ENCODE assay signal across 15 cellular contexts in the genomic region with DNA sequence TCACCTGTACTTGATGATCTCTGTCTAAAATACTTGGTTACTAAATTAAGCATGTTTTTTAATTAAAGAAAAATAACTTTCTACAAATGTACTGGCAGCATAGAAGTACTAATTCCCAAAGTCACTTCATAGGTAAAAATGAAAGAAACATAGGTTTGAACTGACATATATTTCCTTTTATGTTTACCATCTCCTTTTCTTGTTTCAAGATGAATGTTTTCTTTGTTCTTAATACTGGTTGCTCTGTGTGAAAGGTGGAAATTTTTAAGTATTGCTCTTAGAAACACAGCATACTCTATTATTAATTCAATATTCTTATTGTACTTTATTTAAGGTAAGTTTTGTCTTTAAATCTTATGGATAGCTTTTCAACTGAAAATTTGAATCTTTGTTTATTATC. TPM values are rescaled to one million over a fixed set of nuclear protein-coding genes. Genes with fewer than 3 reads are reported as not detected.
DNase-seq lines count a peak whose midpoint lies in the region; ATAC-seq, FAIRE-seq and TF ChIP-seq lines count a peak whose summit lies in the region.
"Had no signal": no experiment of that assay in that cellular context is flagged by ENCODE, and none has a peak within 500 bp of the region (broad histone marks: within the 10 kb centered on the region; RNA-seq: fewer than 3 reads in every experiment).

No MANE protein-coding gene starts in this region.

- DNase-seq in D721Med (ENCODE audit: insufficient read length, low spot score) (no peak), COR-L47 (lab: John Stamatoyannopoulos, UW) (no peak), mammary epithelial cell (no peak)
- DNase-seq in stimulated activated CD4-positive, alpha-beta T cell treated with anti-CD3 and anti-CD28 coated beads, Interleukin-15, amount 100 ng/mL, for 24 hours = no peak
- DNase-seq: ACHN; CD4-positive, CD25-positive, alpha-beta regulatory T cell; DMS153; GF-D8; H7; Kasumi-1 had no signal

- BruUV-seq in mammary epithelial cell (replicated peaks; lab: Mats Ljungman, UMichigan) = no TSS peak

- H3K4me2 ChIP-seq in mammary epithelial cell (ENCODE audit: insufficient read depth, low read depth, low read length) = no peak overlapping the region
- H3K4me2 ChIP-seq: BLaER1 treated with 17β-estradiol and CSF1 and Interleukin-3, amounts not matched to agents 10 nM and 100 nM had no signal

- no peaks in the 10 kb centered on the region for H3K27me3 ChIP-seq in mammary epithelial cell (ENCODE audit: insufficient read depth, low read length)
- H3K27me3 ChIP-seq: BLaER1 treated with 17β-estradiol and CSF1 and Interleukin-3, amounts not matched to agents 10 nM and 100 nM had no signal

- H3K79me2 ChIP-seq in mammary epithelial cell (ENCODE audit: insufficient read depth, low read length) = peaks cover 40% of the 10 kb centered on the region

- no peaks in the 10 kb centered on the region for H4K20me1 ChIP-seq in mammary epithelial cell (ENCODE audit: insufficient read depth, low read length)

- H3K9ac ChIP-seq in mammary epithelial cell (ENCODE audit: insufficient read depth, low read length) = no peak overlapping the region
- H3K9ac ChIP-seq: BLaER1 treated with 17β-estradiol and CSF1 and Interleukin-3, amounts not matched to agents 10 nM and 100 nM had no signal

- no peaks in the 10 kb centered on the region for H3K4me1 ChIP-seq in mammary epithelial cell (ENCODE audit: insufficient read depth, low read length)

- H3K27ac ChIP-seq in VCaP = peak overlapping the region; percentile 80
- H3K27ac ChIP-seq in mammary epithelial cell (ENCODE audit: insufficient read depth, low read depth, low read length) = no peak overlapping the region
- H3K27ac ChIP-seq: BLaER1 treated with 17β-estradiol and CSF1 and Interleukin-3, amounts not matched to agents 10 nM and 100 nM; HL-60 had no signal

- CTCF ChIA-PET in mammary epithelial cell (lab: Charles Lee; ENCODE audit: low non-redundant PET) = no interaction called here

- H3K36me3 ChIP-seq in mammary epithelial cell (ENCODE audit: insufficient read depth, low read length) = peaks cover 4% of the 10 kb centered on the region

- dilution Hi-C loops in mammary epithelial cell (cut with HindIII; ENCODE audit: low sequenced_read_pairs) = no loop called here

- H3K4me3 ChIP-seq in mammary epithelial cell (replicated peaks in 1 of 3; ENCODE audit: insufficient read depth in 1 of 3, low read depth in 2 of 3, low read length in 3 of 3) = no peak overlapping the region
- H3K4me3 ChIP-seq: BLaER1 treated with 17β-estradiol and CSF1 and Interleukin-3, amounts not matched to agents 10 nM and 100 nM had no signal

- no peaks in the 10 kb centered on the region for H3K9me3 ChIP-seq in mammary epithelial cell (replicated peaks; ENCODE audit: insufficient read depth, low read length)
- H3K9me3 ChIP-seq: BLaER1 treated with 17β-estradiol and CSF1 and Interleukin-3, amounts not matched to agents 10 nM and 100 nM had no signal

- intact Hi-C loops in mammary epithelial cell (cut with micrococcal nuclease) = no loop called here

- peak; percentile 53 for ATAC-seq in HG02870 (IDR thresholded peaks at IDR 0.05; ENCODE audit: unreplicated experiment)

- H2AFZ ChIP-seq in mammary epithelial cell (ENCODE audit: low read depth, low read length) = no peak overlapping the region

- no peak for TF ChIP-seq CTCF in D721Med (IDR thresholded peaks at IDR 0.05; ENCODE audit: insufficient read depth, missing control alignments)
- TF ChIP-seq CTCF in VCaP (conservative IDR thresholded peaks at IDR 0.05) = no peak
- TF ChIP-seq CTCF in mammary epithelial cell (conservative IDR thresholded peaks at IDR 0.05 in 1 of 2, IDR thresholded peaks at IDR 0.05 in 1 of 2; ENCODE audit: extremely low read depth in 1 of 2, insufficient read depth in 1 of 2, low read depth in 1 of 2, low read length in 2 of 2) = no peak

- in situ Hi-C loops in mammary epithelial cell (cut with MboI; ENCODE audit: low sequenced_read_pairs in 2 of 2) = loop anchor here in 1 of 2 donors (25.0 kb wide), 1 partner anchor 1259 kb away; no protein-coding TSS in a partner anchor

- FAIRE-seq in D721Med (lab: Jason Lieb, UNC) (peak; percentile 44), islet of Langerhans (lab: Jason Lieb, UNC) (peak; percentile 5)

RNA-seq across cellular contexts. Expression of gene RRP15, which starts 18.1 kb away (rescaled TPM):
- total RNA-seq in mammary epithelial cell = 10 to 100 TPM in 1 of 2 donors, 1 to 10 TPM in 1; 8.5 to 36.2 TPM
- polyA plus RNA-seq in mammary epithelial cell = 3.9 TPM
- polyA minus RNA-seq in mammary epithelial cell = 7.0 TPM

RNA-seq across cellular contexts. Expression of gene TGFB2, which starts 42.0 kb away (rescaled TPM):
- total RNA-seq in mammary epithelial cell = 100 to 1,000 TPM in 1 of 2 donors, 10 to 100 TPM in 1; 39.6 to 120 TPM
- 10.9 TPM for polyA plus RNA-seq in mammary epithelial cell
- polyA minus RNA-seq in mammary epithelial cell = 35.6 TPM
- total RNA-seq: CD4-positive, CD25-positive, alpha-beta regulatory T cell had no signal
- polyA plus RNA-seq: CD4-positive, CD25-positive, alpha-beta regulatory T cell had no signal
